Comparison of ENCODE assay signal across 19 cellular contexts in genomic region chr16:7374614-7375174, GRCh38. TPM values are rescaled to one million over a fixed set of nuclear protein-coding genes. Genes with fewer than 3 reads are reported as not detected.
DNase-seq lines count a peak whose midpoint lies in the region; ATAC-seq and TF ChIP-seq lines count a peak whose summit lies in the region.
"Had no signal": no experiment of that assay in that cellular context is flagged by ENCODE, and none has a peak within 500 bp of the region (broad histone marks: within the 10 kb centered on the region; RNA-seq: fewer than 3 reads in every experiment).

No MANE protein-coding gene starts in this region.

- no peaks in the 10 kb centered on the region for H3K79me1 ChIP-seq in H9 (ENCODE audit: insufficient read depth, low read depth, low read length, poor library complexity, severe bottlenecking)

- H3K36me3 Mint-ChIP-seq in H9 (ENCODE audit: insufficient read depth in 1 of 3, low read depth in 3 of 3) = no peaks in the 10 kb centered on the region
- H3K36me3 Mint-ChIP-seq: CD14-positive monocyte; CD4-positive, alpha-beta memory T cell had no signal

- no peak overlapping the region for H3K14ac ChIP-seq in H9 (ENCODE audit: insufficient read depth, low read length)

- no peaks in the 10 kb centered on the region for H3K23me2 ChIP-seq in H9 (ENCODE audit: insufficient read length, low read depth, low read length, poor library complexity, severe bottlenecking)

- H3K4me3 Mint-ChIP-seq in H9 = no peak overlapping the region
- H3K4me3 Mint-ChIP-seq: CD14-positive monocyte; CD4-positive, alpha-beta memory T cell; GM23338; HFFc6 had no signal

- no peak overlapping the region for H3K18ac ChIP-seq in H9 (ENCODE audit: insufficient read length, low read depth, low read length)

- no peak overlapping the region for H4K8ac ChIP-seq in H9 (replicated peaks; ENCODE audit: insufficient read length, low read depth, low read length)

- H3K23ac ChIP-seq in H9 (ENCODE audit: insufficient read length, low read depth, low read length) = no peak overlapping the region

- no peaks in the 10 kb centered on the region for H3K9me3 ChIP-seq in gastrocnemius medialis
- no peaks in the 10 kb centered on the region for H3K9me3 ChIP-seq in H9 (ENCODE audit: control insufficient read depth, low read depth, low read length)
- H3K9me3 ChIP-seq: BLaER1 had no signal

- H3K4ac ChIP-seq in H9 (ENCODE audit: low read depth, low read length) = no peak overlapping the region

- no peak overlapping the region for H3K56ac ChIP-seq in H9 (ENCODE audit: insufficient read length, low read depth, low read length)

- no peaks in the 10 kb centered on the region for H3K79me2 ChIP-seq in H9 (ENCODE audit: insufficient read depth, low read length)

- no peak overlapping the region for H2BK5ac ChIP-seq in H9 (ENCODE audit: insufficient read length, low read length)

- no peaks in the 10 kb centered on the region for H3K36me3 ChIP-seq in gastrocnemius medialis
- H3K36me3 ChIP-seq: BLaER1 had no signal

- no peak overlapping the region for H2BK12ac ChIP-seq in H9 (ENCODE audit: insufficient read length, low read depth, low read length)

- H3K9ac ChIP-seq in H9 (ENCODE audit: extremely low read depth, insufficient read length, low read length) = no peak overlapping the region
- H3K9ac ChIP-seq: BLaER1 had no signal

- no peak overlapping the region for H2AK5ac ChIP-seq in H9 (ENCODE audit: insufficient read length, low read length)

- H3K4me1 ChIP-seq in gastrocnemius medialis (peaks cover 56 to 77% of the 10 kb centered on the region in 2 donors), H9 (ENCODE audit: insufficient read depth, low read length) (peaks cover 2% of the 10 kb centered on the region)
- H3K4me1 ChIP-seq: BLaER1 had no signal

- DNase-seq in Right ventricle myocardium inferior (ENCODE audit: missing footprints) (no peak), cardiac septum (ENCODE audit: low spot score) (no peak), SK-N-DZ (ENCODE audit: low spot score) (peak; percentile 51), left ventricle myocardium superior (no peak), gastrocnemius medialis (no peak), H9 (no peak), HuH-7.5 (ENCODE audit: low spot score) (no peak)
- DNase-seq: 8988T; CD4-positive, alpha-beta memory T cell; DMS79 treated with DMSO at 0.1 percent for 48 hours; GF-D8; HFFc6 had no signal

- peaks cover 0 to 7% of the 10 kb centered on the region in 2 experiments; a peak in 1 of 4 replicates for H3K4me1 Mint-ChIP-seq in H9
- H3K4me1 Mint-ChIP-seq: CD14-positive monocyte; CD4-positive, alpha-beta memory T cell had no signal

- H2BK20ac ChIP-seq in H9 (ENCODE audit: low read depth, low read length, poor library complexity, severe bottlenecking) = no peak overlapping the region

- H3K27me3 ChIP-seq in gastrocnemius medialis = no peaks in the 10 kb centered on the region
- no peaks in the 10 kb centered on the region for H3K27me3 ChIP-seq in H9 (ENCODE audit: insufficient read depth, low read length)
- H3K27me3 ChIP-seq: BLaER1 had no signal

- no peak overlapping the region for H3T11ph ChIP-seq in H9 (ENCODE audit: low read length)

- TF ChIP-seq CTCF in gastrocnemius medialis (IDR thresholded peaks at IDR 0.05 in 4 of 5, conservative IDR thresholded peaks at IDR 0.05 in 1 of 5) = no peak
- TF ChIP-seq CTCF in H9 (conservative IDR thresholded peaks at IDR 0.05) = no peak

- ATAC-seq in Right ventricle myocardium inferior (peak; percentile 58), left ventricle myocardium superior (peak; percentile 56), gastrocnemius medialis (no peak)
- ATAC-seq: GM23338, HCT116 had no signal

- WGBS in H9 (ENCODE audit: extremely low coverage, insufficient read length, low lambda C conversion rate) = no CpG with 5 or more reads among the region's 9 CpGs

- intact Hi-C loops in Right ventricle myocardium inferior (cut with DNase I) (no loop called here), cardiac septum (cut with DNase I) (loop anchor here (5.0 kb wide), 1 partner anchor 42 kb away; the partner anchor contains the start of gene RBFOX1), left ventricle myocardium superior (cut with micrococcal nuclease) (no loop called here), gastrocnemius medialis (cut with DNase I; ENCODE audit: low total_unique reads) (loop anchor here (5.0 kb wide), 1 partner anchor 42 kb away; the partner anchor contains the start of gene RBFOX1)

- H3K27ac Mint-ChIP-seq in H9 = no peak overlapping the region
- H3K27ac Mint-ChIP-seq: CD14-positive monocyte; CD4-positive, alpha-beta memory T cell; GM23338; HFFc6 had no signal

- H3K27me3 Mint-ChIP-seq in H9 (ENCODE audit: low read depth) = no peaks in the 10 kb centered on the region
- H3K27me3 Mint-ChIP-seq: CD4-positive, alpha-beta memory T cell had no signal

- in situ Hi-C loops in gastrocnemius medialis (cut with MboI; ENCODE audit: low sequenced_read_pairs in 4 of 4) = no loop called here

- H3K4me3 ChIP-seq in gastrocnemius medialis = no peak overlapping the region
- H3K4me3 ChIP-seq: BLaER1, GM23338 had no signal

- peak overlapping the region; percentile 56 to 82 (median 70) for H3K27ac ChIP-seq in gastrocnemius medialis
- no peak overlapping the region for H3K27ac ChIP-seq in H9 (ENCODE audit: insufficient read length, low read depth, low read length)
- H3K27ac ChIP-seq: BLaER1, HL-60 had no signal

- H4K91ac ChIP-seq in H9 (ENCODE audit: insufficient read length, low read depth, low read length) = no peak overlapping the region

- H3K4me2 ChIP-seq in H9 (ENCODE audit: insufficient read depth, insufficient read length, low read length) = no peak overlapping the region
- H3K4me2 ChIP-seq: BLaER1, GM23338 had no signal

- no peak for TF ChIP-seq POLR2A in gastrocnemius medialis (IDR thresholded peaks at IDR 0.05)

- no peak overlapping the region for H2AFZ ChIP-seq in H9 (ENCODE audit: low read length)
- H2AFZ ChIP-seq: GM23338 had no signal

- H2BK120ac ChIP-seq in H9 (ENCODE audit: low read depth, low read length, poor library complexity, severe bottlenecking) = no peak overlapping the region

- H3K9me3 Mint-ChIP-seq in H9 = no peaks in the 10 kb centered on the region

- H4K5ac ChIP-seq in H9 (ENCODE audit: insufficient read length, low read depth, low read length) = no peak overlapping the region

- H2BK15ac ChIP-seq in H9 (ENCODE audit: low read depth, low read length) = no peak overlapping the region

- H4K20me1 ChIP-seq in H9 (ENCODE audit: control insufficient read depth, insufficient read depth, insufficient read length) = no peaks in the 10 kb centered on the region
- H4K20me1 ChIP-seq: BLaER1 had no signal

RNA-seq across cellular contexts. Expression of gene RBFOX1, which starts 42.0 kb away (rescaled TPM):
- total RNA-seq in Right ventricle myocardium inferior = 68.4 TPM
- total RNA-seq in cardiac septum = 27.1 TPM
- polyA plus RNA-seq in SK-N-DZ (2014; cell fraction: cytosol; rRNA removed) = 4.4 and 4.9 TPM in 2 replicates
- 2.9 and 8.7 TPM in 2 replicates for polyA plus RNA-seq in SK-N-DZ (2014; cell fraction: nucleus; rRNA removed)
- 79.4 TPM for total RNA-seq in left ventricle myocardium superior
- 10 to 100 TPM; 42.5 to 98.8 (median 58.6) TPM for total RNA-seq in gastrocnemius medialis
- 2.0 and 2.1 TPM in 2 replicates for total RNA-seq in H9 (2021)
- total RNA-seq: CD4-positive, alpha-beta memory T cell; HFFc6; HT1080 had no signal
- polyA plus RNA-seq: AG04450; CD14-positive monocyte; CD4-positive, alpha-beta memory T cell had no signal

Comparison
In these comparisons a context has a peak if more than half of its experiments do, and no peak if none do; other contexts are left out.
1. intact Hi-C loops: an anchor here in cardiac septum (5.0 kb wide) and gastrocnemius medialis (5.0 kb wide); none called in Right ventricle myocardium inferior and left ventricle myocardium superior.
2. ATAC-seq: peak in Right ventricle myocardium inferior (single experiment) and left ventricle myocardium superior (single experiment); none in gastrocnemius medialis (0 of 2).